Comparison of ENCODE assay signal across 8 cellular contexts in the genomic region with DNA sequence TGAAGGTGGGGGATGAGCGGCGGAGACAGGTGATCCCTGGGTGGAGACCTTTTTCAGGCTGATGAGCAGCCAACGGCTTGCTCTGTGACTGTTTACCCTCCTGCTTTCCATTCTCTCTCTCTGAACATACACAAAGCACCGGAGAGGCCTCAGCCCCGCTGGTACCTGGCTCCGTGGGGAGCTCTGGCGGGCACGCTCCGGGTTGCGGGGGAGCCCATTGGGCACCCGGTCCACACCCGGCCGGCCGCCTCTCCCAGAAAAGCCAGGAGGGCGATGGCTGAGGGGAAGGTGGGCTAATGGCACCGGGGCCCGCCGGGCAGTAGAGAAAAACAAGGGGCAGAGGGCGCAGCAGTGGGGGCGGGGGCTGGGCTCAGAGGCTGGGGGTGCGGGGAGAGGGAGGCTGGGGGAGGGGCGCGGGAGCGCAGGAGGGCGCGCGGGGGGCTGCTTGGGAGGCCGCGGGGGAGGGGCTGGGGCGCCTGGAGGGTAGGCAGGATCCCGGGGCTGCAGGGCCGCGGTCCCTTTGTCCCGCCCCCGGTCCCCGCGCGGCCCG. TPM values are rescaled to one million over a fixed set of nuclear protein-coding genes. Genes with fewer than 3 reads are reported as not detected.
DNase-seq lines count a peak whose midpoint lies in the region; ATAC-seq, FAIRE-seq and TF ChIP-seq lines count a peak whose summit lies in the region.

No MANE protein-coding gene starts in this region.

- no peaks in the 10 kb centered on the region for H4K20me1 ChIP-seq in K562 (replicated peaks; ENCODE audit: control insufficient read depth, insufficient read depth, low read length)

- H3K4me3 ChIP-seq in K562 (peak overlapping the region; percentile 85), kidney epithelial cell (ENCODE audit: low read depth, low read length) (peak overlapping the region; percentile 79)

- H3K9ac ChIP-seq in K562 (ENCODE audit: insufficient read depth in 1 of 2, low read depth in 2 of 2, low read length in 2 of 2), result peak overlapping the region; percentile 79 to 96

- peaks cover 42% of the 10 kb centered on the region for H3K79me2 ChIP-seq in K562 (ENCODE audit: control insufficient read depth, insufficient read depth, low read length)

- DNase-seq in stimulated activated CD4-positive, alpha-beta T cell treated with anti-CD3 and anti-CD28 coated beads, Interleukin-1b, Interleukin-23, amount 100 ng/mL, for 1 hour (ENCODE audit: low read depth in 2 of 2), result peak; percentile 1 to 24
- no peak for DNase-seq in stimulated activated CD4-positive, alpha-beta T cell treated with anti-CD3 and anti-CD28 coated beads, Interleukin-2, amount 100 ng/mL, for 24 hours
- peak; percentile 75 for DNase-seq in NCI-H146 (lab: John Stamatoyannopoulos, UW)
- peak in 3 of 4 experiments; percentile 61 to 91 (median 89) for DNase-seq in K562 (ENCODE audit: extremely low read depth in 1 of 4, low spot score in 3 of 4)
- DNase-seq in kidney epithelial cell (ENCODE audit: low read depth), result no peak
- peak; percentile 56 for DNase-seq in stimulated activated naive CD4-positive, alpha-beta T cell treated with Interleukin-2 at 50 U/mL for 16 hours (lab: John Stamatoyannopoulos, UW)
- no peak for DNase-seq in hepatic stellate cell (ENCODE audit: low spot score)
- DNase-seq in NCI-H2196 (lab: John Stamatoyannopoulos, UW; ENCODE audit: unreplicated experiment), result no peak

- CTCF ChIA-PET in K562 (lab: Yijun Ruan, JAX; ENCODE audit: low intra/inter-chr PET ratio), result interaction anchor here (0.7 to 2.9 kb wide), 9 partner anchors 33 to 450 kb away, joined by 3 to 36 read pairs (median 9); a partner anchor contains a TSS

- H3K36me3 ChIP-seq in K562 (ENCODE audit: control insufficient read depth, insufficient read depth, low read length), result peaks cover 35% of the 10 kb centered on the region
- no peaks in the 10 kb centered on the region for H3K36me3 ChIP-seq in kidney epithelial cell (ENCODE audit: control insufficient read depth, insufficient read depth, low read length)

- in situ Hi-C loops in K562 (cut with MboI), result loop anchor here (5.0 kb wide), 1 partner anchor 62 kb away; a partner anchor contains a TSS

- no peaks in the 10 kb centered on the region for H3K9me1 ChIP-seq in K562 (ENCODE audit: control insufficient read depth, insufficient read depth, low read length)

- no peak for TF ChIP-seq RAD21 in K562 (CRISPR knock-in tag; conservative IDR thresholded peaks at IDR 0.05 in 1 of 2, IDR thresholded peaks at IDR 0.05 in 1 of 2)

- BruUV-seq in K562 (replicated peaks; lab: Mats Ljungman, UMichigan), result no TSS peak

- TF ChIP-seq CTCF in K562 (IDR thresholded peaks at IDR 0.05 in 2 of 3, conservative IDR thresholded peaks at IDR 0.05 in 1 of 3; ENCODE audit: insufficient read depth in 2 of 3, low read depth in 1 of 3, low read length in 3 of 3) (no peak), kidney epithelial cell (IDR thresholded peaks at IDR 0.05; ENCODE audit: insufficient read depth, low read length, poor library complexity, severe bottlenecking) (no peak)

- H3K4me1 ChIP-seq in K562 (replicated peaks in 1 of 2; ENCODE audit: control insufficient read depth in 2 of 2, insufficient read depth in 2 of 2, low read length in 2 of 2), result peaks cover 4 to 16% of the 10 kb centered on the region in 2 experiments; a peak in 3 of 5 replicates

- ATAC-seq in K562, result peak; percentile 12

- no peak for TF ChIP-seq POLR2A in K562 (conservative IDR thresholded peaks at IDR 0.05)

- WGBS in K562 (ENCODE audit: insufficient coverage, low coverage, missing lambda C conversion rate), result under 1% methylated on average over 24 of the region's 39 CpGs

- peak overlapping the region; percentile 76 for H3K27ac ChIP-seq in K562 (ENCODE audit: extremely low read depth, low read depth, low read length)

- TF ChIP-seq EP300 in K562 (IDR thresholded peaks at IDR 0.05; ENCODE audit: low read length), result no peak

- no peak for FAIRE-seq in K562 (lab: Jason Lieb, UNC)

- POLR2A ChIA-PET in K562 (lab: Yijun Ruan, JAX), result interaction anchor here (0.6 to 5.9 kb wide), 33 partner anchors 8 to 861 kb away, joined by 3 to 54 read pairs (median 4); a partner anchor contains a TSS

- no peaks in the 10 kb centered on the region for H3K9me3 ChIP-seq in K562 (replicated peaks; ENCODE audit: control insufficient read depth, insufficient read depth, low read depth, low read length)

- peak overlapping the region; percentile 90 for H3K4me2 ChIP-seq in K562 (ENCODE audit: insufficient read depth, low read length)

- intact Hi-C loops in K562 (cut with micrococcal nuclease), result loop anchor here (1.0 kb wide), 1 partner anchor 63 kb away; no protein-coding TSS in a partner anchor

- H2AFZ ChIP-seq in K562 (ENCODE audit: low read depth, low read length), result peak overlapping the region; percentile 73

- no peaks in the 10 kb centered on the region for H3K27me3 ChIP-seq in K562 (ENCODE audit: control insufficient read depth in 2 of 2, insufficient read depth in 2 of 2, low read length in 2 of 2)
- H3K27me3 ChIP-seq in kidney epithelial cell (ENCODE audit: control insufficient read depth, insufficient read depth, low read length), result no peaks in the 10 kb centered on the region

RNA-seq across cellular contexts. Expression of a gene that starts 0.4 kb away (rescaled TPM):
- 585 and 631 TPM in 2 replicates for total RNA-seq in K562 (2011; cell fraction: chromatin; rRNA removed; ENCODE audit: low replicate concordance)
- total RNA-seq in K562 (2011; cell fraction: nucleolus; rRNA removed), result 245 and 259 TPM in 2 replicates
- 295 and 306 TPM in 2 replicates for total RNA-seq in K562 (2011; cell fraction: nucleoplasm; rRNA removed)
- 30.8 and 32.4 TPM in 2 replicates for total RNA-seq in K562 (2014; rRNA removed)
- total RNA-seq in K562 (2014; rRNA removed; fragmentation: Illumina TruSeq; extraction: Trizol), result 36.6 and 41.1 TPM in 2 replicates
- 35.0 and 35.9 TPM in 2 replicates for total RNA-seq in K562 (2015; rRNA removed; fragmentation: Illumina TruSeq; extraction: Trizol)
- 70.2 and 86.0 TPM in 2 replicates for total RNA-seq in K562 (2021)
- 45.1 and 64.6 TPM in 2 replicates for polyA plus RNA-seq in K562 (2011; rRNA removed)
- 21.5 and 23.9 TPM in 2 replicates for polyA plus RNA-seq in K562 (2011; cell fraction: cytosol; rRNA removed)
- polyA plus RNA-seq in K562 (2011; cell fraction: nucleus; rRNA removed), result 217 and 238 TPM in 2 replicates
- 80.2 and 85.8 TPM in 2 replicates for polyA plus RNA-seq in K562 (2012)
- 75.9 and 84.8 TPM in 2 replicates for polyA plus RNA-seq in K562 (2014; fragmentation: Illumina TruSeq; extraction: Trizol)
- 10 to 100 TPM; 11.9 to 29.1 TPM for polyA plus RNA-seq in K562 (2014; fragmentation: Nextera tagmentation; extraction: Ambion mirVana)
- polyA plus RNA-seq in K562 (2014; rRNA removed), result 49.8 and 54.0 TPM in 2 replicates
- polyA minus RNA-seq in K562 (2011; rRNA and poly(A)+ RNA removed), result 86.2 and 108 TPM in 2 replicates
- 50.7 and 61.7 TPM in 2 replicates for polyA minus RNA-seq in K562 (2011; cell fraction: cytosol; rRNA and poly(A)+ RNA removed)
- polyA minus RNA-seq in K562 (2011; cell fraction: nucleus; rRNA and poly(A)+ RNA removed), result 101 and 155 TPM in 2 replicates
- total RNA-seq in kidney epithelial cell, result 33.7 and 40.5 TPM in 2 replicates

RNA-seq across cellular contexts. Expression of a gene that starts 30.7 kb away (rescaled TPM):
- 310 and 505 TPM in 2 replicates for total RNA-seq in K562 (2011; cell fraction: chromatin; rRNA removed; ENCODE audit: low replicate concordance)
- 376 and 393 TPM in 2 replicates for total RNA-seq in K562 (2011; cell fraction: nucleolus; rRNA removed)
- total RNA-seq in K562 (2011; cell fraction: nucleoplasm; rRNA removed), result 418 and 429 TPM in 2 replicates
- 732 and 768 TPM in 2 replicates for total RNA-seq in K562 (2014; rRNA removed)
- total RNA-seq in K562 (2014; rRNA removed; fragmentation: Illumina TruSeq; extraction: Trizol), result 816 and 934 TPM in 2 replicates
- 939 and 958 TPM in 2 replicates for total RNA-seq in K562 (2015; rRNA removed; fragmentation: Illumina TruSeq; extraction: Trizol)
- 535 and 557 TPM in 2 replicates for total RNA-seq in K562 (2021)
- 1,427 and 1,548 TPM in 2 replicates for polyA plus RNA-seq in K562 (2011; rRNA removed)
- polyA plus RNA-seq in K562 (2011; cell fraction: cytosol; rRNA removed), result 926 and 1,517 TPM in 2 replicates
- polyA plus RNA-seq in K562 (2011; cell fraction: nucleus; rRNA removed), result 539 and 809 TPM in 2 replicates
- 904 and 962 TPM in 2 replicates for polyA plus RNA-seq in K562 (2012)
- 745 and 824 TPM in 2 replicates for polyA plus RNA-seq in K562 (2014; fragmentation: Illumina TruSeq; extraction: Trizol)
- polyA plus RNA-seq in K562 (2014; fragmentation: Nextera tagmentation; extraction: Ambion mirVana), result 1,000 to 10,000 TPM; 1,377 to 1,664 TPM
- polyA plus RNA-seq in K562 (2014; rRNA removed), result 954 and 1,028 TPM in 2 replicates
- 374 and 408 TPM in 2 replicates for polyA minus RNA-seq in K562 (2011; rRNA and poly(A)+ RNA removed)
- 157 and 158 TPM in 2 replicates for polyA minus RNA-seq in K562 (2011; cell fraction: cytosol; rRNA and poly(A)+ RNA removed)
- 136 and 283 TPM in 2 replicates for polyA minus RNA-seq in K562 (2011; cell fraction: nucleus; rRNA and poly(A)+ RNA removed)
- total RNA-seq in kidney epithelial cell, result 1,283 and 1,365 TPM in 2 replicates

RNA-seq across cellular contexts. Expression of a gene that starts 32.9 kb away (rescaled TPM):
- total RNA-seq in K562 (2011; cell fraction: chromatin; rRNA removed; ENCODE audit: low replicate concordance), result 38.1 and 80.4 TPM in 2 replicates
- 46.2 and 48.2 TPM in 2 replicates for total RNA-seq in K562 (2011; cell fraction: nucleolus; rRNA removed)
- 35.6 and 42.0 TPM in 2 replicates for total RNA-seq in K562 (2011; cell fraction: nucleoplasm; rRNA removed)
- 28.7 and 39.7 TPM in 2 replicates for total RNA-seq in K562 (2014; rRNA removed)
- total RNA-seq in K562 (2014; rRNA removed; fragmentation: Illumina TruSeq; extraction: Trizol), result 32.2 and 33.8 TPM in 2 replicates
- total RNA-seq in K562 (2015; rRNA removed; fragmentation: Illumina TruSeq; extraction: Trizol), result 28.2 and 29.0 TPM in 2 replicates
- total RNA-seq in K562 (2021), result 37.1 and 40.6 TPM in 2 replicates
- 45.4 and 63.8 TPM in 2 replicates for polyA plus RNA-seq in K562 (2011; rRNA removed)
- polyA plus RNA-seq in K562 (2011; cell fraction: cytosol; rRNA removed), result 85.1 and 97.2 TPM in 2 replicates
- 35.0 and 44.2 TPM in 2 replicates for polyA plus RNA-seq in K562 (2011; cell fraction: nucleus; rRNA removed)
- polyA plus RNA-seq in K562 (2012), result 22.7 and 44.3 TPM in 2 replicates
- 46.8 and 53.2 TPM in 2 replicates for polyA plus RNA-seq in K562 (2014; fragmentation: Illumina TruSeq; extraction: Trizol)
- 10 to 100 TPM; 29.7 to 30.0 TPM for polyA plus RNA-seq in K562 (2014; fragmentation: Nextera tagmentation; extraction: Ambion mirVana)
- polyA plus RNA-seq in K562 (2014; rRNA removed), result 36.0 and 39.3 TPM in 2 replicates
- polyA minus RNA-seq in K562 (2011; rRNA and poly(A)+ RNA removed), result 94.3 and 95.6 TPM in 2 replicates
- polyA minus RNA-seq in K562 (2011; cell fraction: cytosol; rRNA and poly(A)+ RNA removed), result 44.2 and 59.1 TPM in 2 replicates
- polyA minus RNA-seq in K562 (2011; cell fraction: nucleus; rRNA and poly(A)+ RNA removed), result 19.4 and 38.8 TPM in 2 replicates
- total RNA-seq in kidney epithelial cell, result 77.4 and 94.0 TPM in 2 replicates

RNA-seq across cellular contexts. Expression of a gene that starts 35.3 kb away (rescaled TPM):
- 7.0 and 11.2 TPM in 2 replicates for total RNA-seq in K562 (2011; cell fraction: chromatin; rRNA removed; ENCODE audit: low replicate concordance)
- total RNA-seq in K562 (2011; cell fraction: nucleolus; rRNA removed), result 9.1 and 11.5 TPM in 2 replicates
- 12.6 and 12.7 TPM in 2 replicates for total RNA-seq in K562 (2011; cell fraction: nucleoplasm; rRNA removed)
- total RNA-seq in K562 (2014; rRNA removed), result 49.3 and 53.1 TPM in 2 replicates
- 38.1 and 38.2 TPM in 2 replicates for total RNA-seq in K562 (2014; rRNA removed; fragmentation: Illumina TruSeq; extraction: Trizol)
- total RNA-seq in K562 (2015; rRNA removed; fragmentation: Illumina TruSeq; extraction: Trizol), result 50.0 and 51.5 TPM in 2 replicates
- 39.5 and 43.1 TPM in 2 replicates for total RNA-seq in K562 (2021)
- 51.6 and 60.6 TPM in 2 replicates for polyA plus RNA-seq in K562 (2011; rRNA removed)
- polyA plus RNA-seq in K562 (2011; cell fraction: cytosol; rRNA removed), result 66.8 and 75.5 TPM in 2 replicates
- 13.8 and 14.0 TPM in 2 replicates for polyA plus RNA-seq in K562 (2011; cell fraction: nucleus; rRNA removed)
- 44.4 and 46.0 TPM in 2 replicates for polyA plus RNA-seq in K562 (2012)
- 43.5 and 43.8 TPM in 2 replicates for polyA plus RNA-seq in K562 (2014; fragmentation: Illumina TruSeq; extraction: Trizol)
- 10 to 100 TPM; 11.3 to 28.0 TPM for polyA plus RNA-seq in K562 (2014; fragmentation: Nextera tagmentation; extraction: Ambion mirVana)
- 46.8 and 58.2 TPM in 2 replicates for polyA plus RNA-seq in K562 (2014; rRNA removed)
- 27.9 and 28.7 TPM in 2 replicates for polyA minus RNA-seq in K562 (2011; rRNA and poly(A)+ RNA removed)
- polyA minus RNA-seq in K562 (2011; cell fraction: cytosol; rRNA and poly(A)+ RNA removed), result 17.8 and 19.0 TPM in 2 replicates
- polyA minus RNA-seq in K562 (2011; cell fraction: nucleus; rRNA and poly(A)+ RNA removed), result 4.4 and 8.1 TPM in 2 replicates
- total RNA-seq in kidney epithelial cell, result 38.9 and 47.6 TPM in 2 replicates

RNA-seq across cellular contexts. Expression of a gene that starts 36.5 kb away (rescaled TPM):
- 35.1 and 55.9 TPM in 2 replicates for total RNA-seq in K562 (2011; cell fraction: chromatin; rRNA removed; ENCODE audit: low replicate concordance)
- total RNA-seq in K562 (2011; cell fraction: nucleolus; rRNA removed), result 41.3 and 44.7 TPM in 2 replicates
- 39.9 and 49.7 TPM in 2 replicates for total RNA-seq in K562 (2011; cell fraction: nucleoplasm; rRNA removed)
- total RNA-seq in K562 (2014; rRNA removed) (67.3 and 70.7 TPM in 2 replicates), K562 (2014; rRNA removed; fragmentation: Illumina TruSeq; extraction: Trizol) (32.9 and 42.8 TPM in 2 replicates), K562 (2015; rRNA removed; fragmentation: Illumina TruSeq; extraction: Trizol) (65.2 and 69.4 TPM in 2 replicates), K562 (2021) (77.3 and 95.4 TPM in 2 replicates), kidney epithelial cell (95.2 and 107 TPM in 2 replicates)
- polyA plus RNA-seq in K562 (2011; rRNA removed) (65.7 and 66.5 TPM in 2 replicates), K562 (2014; fragmentation: Illumina TruSeq; extraction: Trizol) (55.7 and 65.2 TPM in 2 replicates), K562 (2014; fragmentation: Nextera tagmentation; extraction: Ambion mirVana) (10 to 100 TPM; 48.2 to 68.6 TPM), K562 (2014; rRNA removed) (69.7 and 75.5 TPM in 2 replicates)
- 64.6 and 71.6 TPM in 2 replicates for polyA plus RNA-seq in K562 (2011; cell fraction: cytosol; rRNA removed)
- polyA plus RNA-seq in K562 (2011; cell fraction: nucleus; rRNA removed), result 40.3 and 43.8 TPM in 2 replicates
- polyA plus RNA-seq in K562 (2012), result 67.7 and 86.1 TPM in 2 replicates
- 29.8 and 36.9 TPM in 2 replicates for polyA minus RNA-seq in K562 (2011; rRNA and poly(A)+ RNA removed)
- polyA minus RNA-seq in K562 (2011; cell fraction: cytosol; rRNA and poly(A)+ RNA removed), result 14.5 and 23.7 TPM in 2 replicates
- 14.0 and 19.5 TPM in 2 replicates for polyA minus RNA-seq in K562 (2011; cell fraction: nucleus; rRNA and poly(A)+ RNA removed)

Comparison
In these comparisons a context has a peak if more than half of its experiments do, and no peak if none do; other contexts are left out.
1. DNase-seq: peak in stimulated activated CD4-positive, alpha-beta T cell treated with anti-CD3 and anti-CD28 coated beads, Interleukin-1b, Interleukin-23, amount 100 ng/mL, for 1 hour (2 of 2), NCI-H146 (single experiment), K562 (3 of 4) and stimulated activated naive CD4-positive, alpha-beta T cell treated with Interleukin-2 at 50 U/mL for 16 hours (single experiment); none in stimulated activated CD4-positive, alpha-beta T cell treated with anti-CD3 and anti-CD28 coated beads, Interleukin-2, amount 100 ng/mL, for 24 hours (0 of 2), kidney epithelial cell (single experiment), hepatic stellate cell (single experiment) and NCI-H2196 (single experiment).